In the genomic region with DNA sequence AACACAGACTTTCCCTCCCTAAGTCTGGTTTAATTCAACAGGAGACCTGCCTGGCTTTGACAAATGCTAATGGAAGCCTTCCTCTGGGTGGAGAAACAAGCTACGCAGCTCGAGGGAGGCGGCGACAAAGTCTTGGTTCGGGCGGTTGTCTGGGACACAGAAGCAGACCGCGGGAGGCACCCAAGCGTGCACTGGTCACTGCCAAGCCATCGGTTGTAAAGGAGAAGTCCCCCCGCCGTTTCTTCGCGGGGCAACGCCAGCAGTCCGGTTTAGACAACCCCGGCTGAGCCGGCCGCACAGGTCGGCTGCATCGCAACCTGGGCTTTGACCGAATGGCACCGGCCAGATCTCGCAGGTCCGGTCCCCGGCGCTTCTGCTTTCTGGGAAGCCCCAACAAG, we compare ENCODE assay signal across 7 cellular contexts. TPM values are rescaled to one million over a fixed set of nuclear protein-coding genes. Genes with fewer than 3 reads are reported as not detected.
A peak's percentile ranks its signal among the peaks of the same experiment; 100 is the strongest.
DNase-seq lines count a peak whose midpoint lies in the region; ATAC-seq, FAIRE-seq and TF ChIP-seq lines count a peak whose summit lies in the region.

No MANE protein-coding gene starts in this region.

- peaks cover 9% of the 10 kb centered on the region for H3K36me3 Mint-ChIP-seq in activated naive CD4-positive, alpha-beta T cell treated with anti-CD3 and anti-CD28 coated beads, Interleukin-2, amount 50 U/mL, for 24 hours

- H3K9me3 Mint-ChIP-seq in activated naive CD4-positive, alpha-beta T cell treated with anti-CD3 and anti-CD28 coated beads, Interleukin-2, amount 50 U/mL, for 24 hours = no peaks in the 10 kb centered on the region

- H3K4me1 ChIP-seq in osteoblast (ENCODE audit: insufficient read depth, low read length) = peaks cover 27% of the 10 kb centered on the region

- H2AFZ ChIP-seq in osteoblast (ENCODE audit: low read length) = peak overlapping the region; percentile 56

- H3K79me2 ChIP-seq in osteoblast (ENCODE audit: insufficient read depth, low read length) = peaks cover 81% of the 10 kb centered on the region

- H3K9me3 ChIP-seq in MG63 (no peaks in the 10 kb centered on the region), osteoblast (ENCODE audit: low read depth, low read length) (no peaks in the 10 kb centered on the region)

- H3K27ac Mint-ChIP-seq in activated naive CD4-positive, alpha-beta T cell treated with anti-CD3 and anti-CD28 coated beads, Interleukin-2, amount 50 U/mL, for 24 hours = peak overlapping the region; percentile 88

- peak overlapping the region; percentile 83 for H3K4me2 ChIP-seq in osteoblast (ENCODE audit: insufficient read depth, low read length)

- peak; percentile 39 for ATAC-seq in Right ventricle myocardium superior (ENCODE audit: poor library complexity)

- H3K27me3 Mint-ChIP-seq in activated naive CD4-positive, alpha-beta T cell treated with anti-CD3 and anti-CD28 coated beads, Interleukin-2, amount 50 U/mL, for 24 hours = no peaks in the 10 kb centered on the region

- H3K36me3 ChIP-seq in MG63 (peaks cover 55% of the 10 kb centered on the region), osteoblast (ENCODE audit: insufficient read depth, low read length) (peaks cover 30% of the 10 kb centered on the region)

- H3K4me3 ChIP-seq in GM12864 (ENCODE audit: low read depth, low read length) (peak overlapping the region; percentile 88), MG63 (peak overlapping the region; percentile 82), osteoblast (ENCODE audit: insufficient read depth, low read length) (peak overlapping the region; percentile 92)

- H4K20me1 ChIP-seq in osteoblast (ENCODE audit: insufficient read depth, low read length) = peaks cover 56% of the 10 kb centered on the region

- peaks cover 51% of the 10 kb centered on the region for H3K4me1 Mint-ChIP-seq in activated naive CD4-positive, alpha-beta T cell treated with anti-CD3 and anti-CD28 coated beads, Interleukin-2, amount 50 U/mL, for 24 hours

- FAIRE-seq in H54 (lab: Jason Lieb, UNC) = no peak

- TF ChIP-seq CTCF in GM12864 (IDR thresholded peaks at IDR 0.05; ENCODE audit: low read depth, low read length, missing control alignments) (no peak), osteoblast (IDR thresholded peaks at IDR 0.05; ENCODE audit: extremely low read depth, low read depth, low read length) (no peak)

- intact Hi-C loops in Right ventricle myocardium superior (cut with DNase I) = loop anchor here (5.0 kb wide), 1 partner anchor 44 kb away; a partner anchor contains a TSS

- peak overlapping the region; percentile 88 for H3K27ac ChIP-seq in osteoblast (ENCODE audit: low read depth, low read length)

- H3K27me3 ChIP-seq in MG63 (no peaks in the 10 kb centered on the region), osteoblast (ENCODE audit: insufficient read depth, low read length) (no peaks in the 10 kb centered on the region)

- peak; percentile 76 for TF ChIP-seq POLR2A in H54 (IDR thresholded peaks at IDR 0.05; ENCODE audit: low read depth, low read length)

- H3K4me3 Mint-ChIP-seq in activated naive CD4-positive, alpha-beta T cell treated with anti-CD3 and anti-CD28 coated beads, Interleukin-2, amount 50 U/mL, for 24 hours = peak overlapping the region; percentile 95

- DNase-seq in GM12864 (ENCODE audit: low read depth) (no peak), H54 (ENCODE audit: insufficient read length, low spot score) (peak; percentile 34), MG63 (peak; percentile 50), Right ventricle myocardium superior (peak; percentile 62), osteoblast (ENCODE audit: insufficient read length, low spot score, missing footprints) (peak; percentile 86), KG1 (lab: John Stamatoyannopoulos, UW) (no peak)

RNA-seq across cellular contexts. Expression of a gene that starts 0.6 kb away (rescaled TPM):
- 44.6 and 45.2 TPM in 2 replicates for total RNA-seq in MG63 (2014; rRNA removed; shearing (Covaris generic); ENCODE audit: low replicate concordance)
- total RNA-seq in Right ventricle myocardium superior = 93.3 TPM
- 48.0 and 48.1 TPM in 2 replicates for total RNA-seq in osteoblast

RNA-seq across cellular contexts. Expression of a gene that starts 0.8 kb away (rescaled TPM):
- 27.3 and 27.7 TPM in 2 replicates for total RNA-seq in MG63 (2014; rRNA removed; shearing (Covaris generic); ENCODE audit: low replicate concordance)
- total RNA-seq in Right ventricle myocardium superior (42.1 TPM), osteoblast (34.5 and 38.4 TPM in 2 replicates)

RNA-seq across cellular contexts. Expression of a gene that starts 44.1 kb away (rescaled TPM):
- 7.7 and 29.1 TPM in 2 replicates for total RNA-seq in MG63 (2014; rRNA removed; shearing (Covaris generic); ENCODE audit: low replicate concordance)
- 110 TPM for total RNA-seq in Right ventricle myocardium superior
- 15.9 and 17.1 TPM in 2 replicates for total RNA-seq in osteoblast

RNA-seq across cellular contexts. Expression of a gene that starts 51.3 kb away (rescaled TPM):
- total RNA-seq in MG63 (2014; rRNA removed; shearing (Covaris generic); ENCODE audit: low replicate concordance) = not detected in 2 replicates
- not detected for total RNA-seq in Right ventricle myocardium superior
- total RNA-seq in osteoblast = not detected in 2 replicates

RNA-seq across cellular contexts. Expression of a gene that starts 58.4 kb away (rescaled TPM):
- not detected in 2 replicates for total RNA-seq in MG63 (2014; rRNA removed; shearing (Covaris generic); ENCODE audit: low replicate concordance)
- total RNA-seq in Right ventricle myocardium superior (not detected), osteoblast (not detected in 2 replicates)

Comparison
In these comparisons a context has a peak if more than half of its experiments do, and no peak if none do; other contexts are left out.
1. DNase-seq: peak in H54 (single experiment), MG63 (single experiment), Right ventricle myocardium superior (single experiment) and osteoblast (single experiment); none in GM12864 (single experiment) and KG1 (single experiment).
2. Peak in every context shown above with its lines, with median percentiles within 50 percentile points of each other: H3K4me3 ChIP-seq.